Comparison of ENCODE assay signal across 9 cellular contexts in the genomic region with DNA sequence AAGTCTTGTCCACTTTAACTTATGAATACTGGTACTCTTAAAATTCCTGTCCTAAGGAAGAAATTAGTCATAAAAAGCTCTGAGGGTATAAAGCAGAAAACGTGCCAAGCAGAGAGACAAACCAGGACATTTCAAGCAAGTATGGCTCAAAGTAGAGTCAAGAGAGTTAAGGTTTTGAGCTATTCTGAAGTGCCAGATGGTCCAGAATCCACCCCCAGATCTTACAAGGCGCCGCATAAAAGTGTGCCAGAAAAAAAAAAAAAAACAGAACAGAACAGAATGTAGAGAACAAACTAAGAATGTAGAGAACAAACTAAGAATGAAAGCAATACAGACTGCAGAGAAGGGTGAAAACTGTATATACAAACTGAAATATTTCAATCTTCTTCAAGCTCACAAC. TPM values are rescaled to one million over a fixed set of nuclear protein-coding genes. Genes with fewer than 3 reads are reported as not detected.
A peak's percentile ranks its signal among the peaks of the same experiment; 100 is the strongest.
DNase-seq lines count a peak whose midpoint lies in the region; TF ChIP-seq lines count a peak whose summit lies in the region.
"Had no signal": no experiment of that assay in that cellular context is flagged by ENCODE, and none has a peak within 500 bp of the region (broad histone marks: within the 10 kb centered on the region; RNA-seq: fewer than 3 reads in every experiment).

No MANE protein-coding gene starts in this region.

- H3K27me3 Mint-ChIP-seq in MCF 10A (ENCODE audit: insufficient read depth, unreplicated experiment) (no peaks in the 10 kb centered on the region), glutamatergic neuron (ENCODE audit: unreplicated experiment) (peaks cover 3% of the 10 kb centered on the region), endothelial cell (ENCODE audit: unreplicated experiment) (peaks cover 3% of the 10 kb centered on the region)

- peak overlapping the region; percentile 39 for H3K9ac ChIP-seq in SK-N-MC (ENCODE audit: insufficient read length)

- H3K4me3 Mint-ChIP-seq in MCF 10A (ENCODE audit: unreplicated experiment): peak overlapping the region; percentile 35
- no peak overlapping the region for H3K4me3 Mint-ChIP-seq in glutamatergic neuron (ENCODE audit: unreplicated experiment)
- H3K4me3 Mint-ChIP-seq in endothelial cell (ENCODE audit: unreplicated experiment): no peak overlapping the region

- H3K36me3 ChIP-seq in breast epithelium (no peaks in the 10 kb centered on the region), SK-N-MC (ENCODE audit: insufficient read depth, low read length) (peaks cover 11% of the 10 kb centered on the region; the same call in 1 of the 2 replicates), left ventricle myocardium inferior (peaks cover 8% of the 10 kb centered on the region), vagina (peaks cover 0 to 9% of the 10 kb centered on the region in 2 donors)

- TF ChIP-seq POLR2A in breast epithelium (IDR thresholded peaks at IDR 0.05): no peak
- no peak for TF ChIP-seq POLR2A in vagina (IDR thresholded peaks at IDR 0.05)

- H3K9me3 ChIP-seq in breast epithelium (no peaks in the 10 kb centered on the region), SK-N-MC (ENCODE audit: low read depth, low read length) (no peaks in the 10 kb centered on the region), left ventricle myocardium inferior (replicated peaks) (no peaks in the 10 kb centered on the region), vagina (no peaks in the 10 kb centered on the region)

- H3K27ac Mint-ChIP-seq in MCF 10A (ENCODE audit: low read depth, unreplicated experiment) (peak overlapping the region; percentile 40), glutamatergic neuron (ENCODE audit: unreplicated experiment) (no peak overlapping the region), endothelial cell (ENCODE audit: unreplicated experiment) (no peak overlapping the region)

- DNase-seq in MCF 10A (ENCODE audit: unreplicated experiment) (peak; percentile 62), breast epithelium (ENCODE audit: low spot score in 2 of 2) (no peak), SK-N-MC (ENCODE audit: low read depth, low spot score) (no peak), left ventricle myocardium inferior (no peak), vagina (ENCODE audit: extremely low spot score in 2 of 2) (no peak), glutamatergic neuron (no peak), endothelial cell (ENCODE audit: low spot score) (no peak), NCI-H2107 treated with DMSO at 0.1 percent for 48 hours (lab: John Stamatoyannopoulos, UW; ENCODE audit: unreplicated experiment) (no peak)
- DNase-seq: DND-41 had no signal

- CTCF ChIA-PET in MCF 10A (lab: Yijun Ruan, JAX): interaction anchor here (0.6 to 1.6 kb wide), 4 partner anchors 10 to 418 kb away, joined by 3 to 5 read pairs (median 4); no protein-coding TSS in a partner anchor

- no peak overlapping the region for H3K27ac ChIP-seq in breast epithelium
- H3K27ac ChIP-seq in SK-N-MC: peak overlapping the region; percentile 84
- H3K27ac ChIP-seq in left ventricle myocardium inferior (replicated peaks): peak overlapping the region; percentile 46
- H3K27ac ChIP-seq in vagina: no peak overlapping the region

- H3K9me3 Mint-ChIP-seq in MCF 10A (ENCODE audit: unreplicated experiment) (no peaks in the 10 kb centered on the region), glutamatergic neuron (ENCODE audit: unreplicated experiment) (no peaks in the 10 kb centered on the region), endothelial cell (ENCODE audit: unreplicated experiment) (no peaks in the 10 kb centered on the region)

- peaks cover 16% of the 10 kb centered on the region for H3K36me3 Mint-ChIP-seq in MCF 10A (ENCODE audit: insufficient read depth, unreplicated experiment)
- H3K36me3 Mint-ChIP-seq in glutamatergic neuron (ENCODE audit: unreplicated experiment): no peaks in the 10 kb centered on the region
- peaks cover 4% of the 10 kb centered on the region for H3K36me3 Mint-ChIP-seq in endothelial cell (ENCODE audit: low read depth, unreplicated experiment)

- POLR2A ChIA-PET in MCF 10A (lab: Yijun Ruan, JAX): interaction anchor here (1.3 to 3.2 kb wide), 3 partner anchors 10 to 61 kb away, joined by 5 to 25 read pairs (median 16); partner anchors contain the start of gene EPS15

- H3K27me3 ChIP-seq in breast epithelium: no peaks in the 10 kb centered on the region
- H3K27me3 ChIP-seq in left ventricle myocardium inferior (ENCODE audit: low read depth): no peaks in the 10 kb centered on the region
- no peaks in the 10 kb centered on the region for H3K27me3 ChIP-seq in vagina

- intact Hi-C loops in MCF 10A (cut with micrococcal nuclease) (no loop called here), breast epithelium (cut with DNase I; ENCODE audit: low total_unique reads) (no loop called here), left ventricle myocardium inferior (cut with micrococcal nuclease) (no loop called here), vagina (cut with DNase I) (no loop called here)

- TF ChIP-seq CTCF in MCF 10A (IDR thresholded peaks at IDR 0.05; ENCODE audit: unreplicated experiment): no peak
- TF ChIP-seq CTCF in breast epithelium (IDR thresholded peaks at IDR 0.05): no peak
- no peak for TF ChIP-seq CTCF in left ventricle myocardium inferior (IDR thresholded peaks at IDR 0.05; ENCODE audit: borderline replicate concordance)
- no peak for TF ChIP-seq CTCF in vagina (IDR thresholded peaks at IDR 0.05)
- TF ChIP-seq CTCF in glutamatergic neuron (IDR thresholded peaks at IDR 0.05; ENCODE audit: partially characterized antibody, unreplicated experiment): no peak
- TF ChIP-seq CTCF in endothelial cell (IDR thresholded peaks at IDR 0.05; ENCODE audit: unreplicated experiment): no peak

- BruUV-seq in MCF 10A (replicated peaks; lab: Mats Ljungman, UMichigan): no TSS peak

- peaks cover 7% of the 10 kb centered on the region for H3K4me1 Mint-ChIP-seq in MCF 10A (ENCODE audit: insufficient read depth, unreplicated experiment)
- peaks cover 6% of the 10 kb centered on the region for H3K4me1 Mint-ChIP-seq in glutamatergic neuron (ENCODE audit: low read depth, unreplicated experiment)
- peaks cover 3% of the 10 kb centered on the region for H3K4me1 Mint-ChIP-seq in endothelial cell (ENCODE audit: unreplicated experiment)

- H3K4me3 ChIP-seq in breast epithelium (peak overlapping the region in 1 of 3 donors; percentile 21), SK-N-MC (peak overlapping the region; percentile 72), left ventricle myocardium inferior (peak overlapping the region; percentile 41), vagina (peak overlapping the region; percentile 5 to 21)

- H3K4me1 ChIP-seq in breast epithelium (no peaks in the 10 kb centered on the region), left ventricle myocardium inferior (peaks cover 53% of the 10 kb centered on the region), vagina (peaks cover 53% of the 10 kb centered on the region)

RNA-seq across cellular contexts. Expression of gene EPS15, which starts 12.5 kb away (rescaled TPM):
- total RNA-seq in MCF 10A (2022): 48.2 and 48.7 TPM in 2 replicates
- 100 to 1,000 TPM in 2 of 3 donors, 10 to 100 TPM in 1; 83.6 to 144 (median 127) TPM for total RNA-seq in breast epithelium
- total RNA-seq in left ventricle myocardium inferior: 64.5 TPM
- 70.5 TPM for total RNA-seq in vagina
- total RNA-seq in glutamatergic neuron (ENCODE audit: unreplicated experiment): 139 TPM
- total RNA-seq in endothelial cell (ENCODE audit: unreplicated experiment): 120 TPM

Comparison
In these comparisons a context has a peak if more than half of its experiments do, and no peak if none do; other contexts are left out.
1. H3K27ac ChIP-seq: peak in SK-N-MC (single experiment) and left ventricle myocardium inferior (single experiment); none in breast epithelium (0 of 2) and vagina (single experiment).